14 cellular contexts compared by ENCODE assay signal in the genomic region with DNA sequence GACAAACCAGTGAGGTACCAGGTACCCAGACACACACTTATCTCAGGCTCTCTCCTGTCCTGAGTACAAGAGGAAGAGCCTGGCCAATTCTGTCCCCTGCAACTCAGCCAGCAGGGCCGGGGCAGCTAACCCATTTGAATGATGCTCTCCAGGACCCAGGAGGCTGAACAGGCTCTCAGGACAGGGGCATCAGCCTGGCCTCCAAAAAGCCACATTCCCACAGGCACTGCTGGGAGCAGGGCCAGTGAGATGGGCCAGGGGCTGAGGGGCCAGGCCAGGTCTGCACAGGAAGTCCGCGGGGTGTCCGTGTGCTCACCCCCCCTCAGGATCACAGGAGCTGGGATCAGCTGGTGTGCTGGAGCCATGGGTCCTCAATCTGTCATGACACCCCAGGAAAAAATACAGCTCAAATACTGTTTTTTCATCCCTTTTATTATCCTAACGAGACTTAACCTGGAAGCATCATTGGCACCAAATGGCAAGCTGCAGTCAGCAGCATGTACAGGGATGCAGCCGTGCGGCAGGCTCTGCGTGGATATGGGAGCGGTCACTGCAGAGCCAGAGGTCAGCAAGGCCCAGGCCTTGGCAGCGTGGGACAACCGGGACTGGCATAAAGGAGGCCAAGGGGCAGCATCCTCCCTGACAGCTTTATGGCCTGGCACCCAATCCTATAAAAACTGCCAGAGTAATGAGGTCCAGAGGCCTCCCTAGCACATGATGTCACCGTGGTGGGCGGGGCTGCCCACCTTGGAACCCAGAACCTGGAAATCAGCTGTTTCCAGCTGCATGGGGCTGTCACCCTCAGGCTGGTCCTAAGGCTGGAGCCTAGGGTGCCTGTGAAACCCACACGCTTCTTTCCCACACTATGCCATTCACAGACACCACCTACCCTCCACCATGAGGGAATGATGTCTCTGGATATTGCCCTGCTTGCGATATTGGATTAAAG.
DNase-seq lines count a peak whose midpoint lies in the region; ATAC-seq and TF ChIP-seq lines count a peak whose summit lies in the region.
"Had no signal": no experiment of that assay in that cellular context is flagged by ENCODE, and none has a peak within 500 bp of the region (broad histone marks: within the 10 kb centered on the region; RNA-seq: fewer than 3 reads in every experiment).

No MANE protein-coding gene starts in this region.

- no peak overlapping the region for H3K9ac ChIP-seq in mesenchymal stem cell (ENCODE audit: low read length)
- H3K9ac ChIP-seq: BLaER1 had no signal

- H2BK12ac ChIP-seq in mesenchymal stem cell (ENCODE audit: low read length in 2 of 2): no peak overlapping the region

- H3K4me3 ChIP-seq in left ventricle myocardium inferior: no peak overlapping the region
- H3K4me3 ChIP-seq in osteoblast (ENCODE audit: insufficient read depth, low read length): no peak overlapping the region
- H3K4me3 ChIP-seq in mesenchymal stem cell (ENCODE audit: insufficient read depth in 1 of 2, low read depth in 1 of 2, low read length in 2 of 2): no peak overlapping the region
- H3K4me3 ChIP-seq: BLaER1 had no signal

- no peak overlapping the region for H3K4ac ChIP-seq in mesenchymal stem cell (ENCODE audit: low read depth in 1 of 2, low read length in 2 of 2)

- H2BK15ac ChIP-seq in mesenchymal stem cell (ENCODE audit: low read depth, poor library complexity, severe bottlenecking): no peak overlapping the region

- H3K36me3 ChIP-seq in left ventricle myocardium inferior: no peaks in the 10 kb centered on the region
- H3K36me3 ChIP-seq in osteoblast (ENCODE audit: insufficient read depth, low read length): no peaks in the 10 kb centered on the region
- H3K36me3 ChIP-seq in mesenchymal stem cell (ENCODE audit: control insufficient read depth in 1 of 2, insufficient read depth in 2 of 2, low read depth in 1 of 2, low read length in 2 of 2): no peaks in the 10 kb centered on the region
- H3K36me3 ChIP-seq: BLaER1 had no signal

- H2AFZ ChIP-seq in osteoblast (ENCODE audit: low read length): no peak overlapping the region
- no peak overlapping the region for H2AFZ ChIP-seq in mesenchymal stem cell (ENCODE audit: low read depth, low read length)

- H2BK120ac ChIP-seq in mesenchymal stem cell (ENCODE audit: low read depth, low read length): no peak overlapping the region

- TF ChIP-seq CTCF in left ventricle myocardium inferior (IDR thresholded peaks at IDR 0.05; ENCODE audit: borderline replicate concordance): no peak
- no peak for TF ChIP-seq CTCF in osteoblast (IDR thresholded peaks at IDR 0.05; ENCODE audit: extremely low read depth, low read depth, low read length)

- no peak overlapping the region for H2BK5ac ChIP-seq in mesenchymal stem cell (ENCODE audit: low read depth, low read length, poor library complexity, severe bottlenecking)

- H4K8ac ChIP-seq in mesenchymal stem cell (ENCODE audit: low read length): no peak overlapping the region

- no peak overlapping the region for H3K14ac ChIP-seq in mesenchymal stem cell (ENCODE audit: low read length in 2 of 2)

- no peak overlapping the region for H4K91ac ChIP-seq in mesenchymal stem cell (ENCODE audit: low read length)

- H3K23ac ChIP-seq in mesenchymal stem cell (ENCODE audit: low read length in 2 of 2): no peak overlapping the region

- intact Hi-C loops in cardiac septum (cut with DNase I) (loop anchor here (5.0 kb wide), 1 partner anchor 173 kb away; no protein-coding TSS in a partner anchor), left ventricle myocardium inferior (cut with micrococcal nuclease) (no loop called here)

- H3K4me2 ChIP-seq in osteoblast (ENCODE audit: insufficient read depth, low read length): no peak overlapping the region
- H3K4me2 ChIP-seq in mesenchymal stem cell (ENCODE audit: low read length, poor library complexity, severe bottlenecking): no peak overlapping the region
- H3K4me2 ChIP-seq: BLaER1 had no signal

- H3K79me1 ChIP-seq in mesenchymal stem cell (replicated peaks; ENCODE audit: low read length, poor library complexity, severe bottlenecking): no peaks in the 10 kb centered on the region

- H3K27me3 ChIP-seq in left ventricle myocardium inferior (ENCODE audit: low read depth) (no peaks in the 10 kb centered on the region), osteoblast (ENCODE audit: insufficient read depth, low read length) (peaks cover 15% of the 10 kb centered on the region), mesenchymal stem cell (ENCODE audit: control insufficient read depth in 1 of 2, insufficient read depth in 1 of 2, low read length in 2 of 2) (peaks cover 0 to 86% of the 10 kb centered on the region in 2 experiments)
- H3K27me3 ChIP-seq: BLaER1 had no signal

- H3K79me2 ChIP-seq in osteoblast (ENCODE audit: insufficient read depth, low read length): no peaks in the 10 kb centered on the region

- H3K27ac ChIP-seq in left ventricle myocardium inferior (replicated peaks) (no peak overlapping the region), osteoblast (ENCODE audit: low read depth, low read length) (no peak overlapping the region), mesenchymal stem cell (ENCODE audit: low read length, poor library complexity, severe bottlenecking) (no peak overlapping the region)
- H3K27ac ChIP-seq: BLaER1 had no signal

- no peak overlapping the region for H2AK5ac ChIP-seq in mesenchymal stem cell (ENCODE audit: low read length, severe bottlenecking)

- DNase-seq in cardiac septum (ENCODE audit: low spot score): peak; percentile 72
- no peak for DNase-seq in left ventricle myocardium inferior
- DNase-seq in islet precursor cell: peak; percentile 22
- DNase-seq in osteoblast (ENCODE audit: insufficient read length, low spot score, missing footprints): peak; percentile 64
- no peak for DNase-seq in NCI-H748 (lab: John Stamatoyannopoulos, UW; ENCODE audit: unreplicated experiment)
- no peak for DNase-seq in mesenchymal stem cell
- DNase-seq: 8988T, AML-193, Caco-2, DND-41, GDM1, HCEC 1CT had no signal

- H4K20me1 ChIP-seq in osteoblast (ENCODE audit: insufficient read depth, low read length): no peaks in the 10 kb centered on the region
- H4K20me1 ChIP-seq: BLaER1 had no signal

- H3K4me1 ChIP-seq in left ventricle myocardium inferior: peaks cover 19% of the 10 kb centered on the region
- peaks cover 4% of the 10 kb centered on the region for H3K4me1 ChIP-seq in osteoblast (ENCODE audit: insufficient read depth, low read length)
- peaks cover 7% of the 10 kb centered on the region for H3K4me1 ChIP-seq in mesenchymal stem cell (ENCODE audit: control insufficient read depth, insufficient read depth, low read depth, low read length)
- H3K4me1 ChIP-seq: Caco-2 had no signal

- WGBS in mesenchymal stem cell: 91% methylated on average over 13 of the region's 15 CpGs

- ATAC-seq in GM21447 (IDR thresholded peaks at IDR 0.05; ENCODE audit: unreplicated experiment): no peak

- H3K9me3 ChIP-seq in left ventricle myocardium inferior (replicated peaks) (no peaks in the 10 kb centered on the region), osteoblast (ENCODE audit: low read depth, low read length) (no peaks in the 10 kb centered on the region), mesenchymal stem cell (ENCODE audit: control insufficient read depth, low read length) (no peaks in the 10 kb centered on the region)
- H3K9me3 ChIP-seq: BLaER1, Caco-2 had no signal

- H3K18ac ChIP-seq in mesenchymal stem cell (ENCODE audit: low read depth in 1 of 2, low read length in 2 of 2): no peak overlapping the region

Comparison
In these comparisons a context has a peak if more than half of its experiments do, and no peak if none do; other contexts are left out.
1. DNase-seq: peak in cardiac septum (single experiment), islet precursor cell (single experiment) and osteoblast (single experiment); none in left ventricle myocardium inferior (single experiment), NCI-H748 (single experiment) and mesenchymal stem cell (single experiment).